In the genomic region with DNA sequence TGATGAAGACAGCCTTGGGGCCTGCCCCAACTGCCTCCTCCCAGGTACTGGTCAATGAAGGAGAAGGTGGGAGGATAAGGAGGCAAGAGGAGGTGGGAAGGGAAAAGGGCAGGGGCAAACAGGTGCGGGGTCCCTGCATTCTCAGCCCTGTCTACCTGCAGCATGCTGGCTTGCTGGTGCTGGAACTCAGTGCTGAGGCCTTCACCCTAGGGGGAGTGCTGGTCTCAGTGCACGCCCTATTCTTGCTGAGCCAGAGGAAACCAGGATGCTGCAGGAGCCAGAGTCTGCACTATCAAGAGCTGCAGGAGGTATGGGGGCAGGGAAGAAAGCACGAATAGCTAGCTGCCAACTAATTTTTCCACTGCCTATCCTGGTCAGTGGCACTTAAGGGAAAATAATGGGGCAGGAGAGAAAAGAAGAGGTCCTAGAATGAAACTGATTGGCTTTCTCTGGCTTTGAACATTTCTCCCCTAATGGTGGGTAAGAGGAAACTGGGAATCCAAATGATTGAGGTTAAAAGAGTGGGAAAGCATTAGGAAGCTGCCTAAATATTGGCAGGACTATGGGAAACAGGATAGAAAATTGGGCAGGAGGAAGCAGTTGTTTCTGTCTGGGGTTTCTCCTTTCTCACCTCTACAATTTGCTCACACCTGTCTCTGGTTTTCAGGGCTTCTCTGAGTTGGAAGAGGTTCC, we compare ENCODE assay signal across 8 cellular contexts. TPM values are rescaled to one million over a fixed set of nuclear protein-coding genes. Genes with fewer than 3 reads are reported as not detected.
DNase-seq lines count a peak whose midpoint lies in the region; ATAC-seq and TF ChIP-seq lines count a peak whose summit lies in the region.

No MANE protein-coding gene starts in this region.

- H3K4me2 ChIP-seq in MM.1S (ENCODE audit: low read depth, low read length), result peak overlapping the region; percentile 89

- H3K79me2 ChIP-seq in MM.1S (ENCODE audit: low read length), result no peaks in the 10 kb centered on the region

- H3K4me1 ChIP-seq in MM.1S (ENCODE audit: low read length) (peaks cover 30% of the 10 kb centered on the region), neuron (ENCODE audit: insufficient read depth, low read length) (peaks cover 40% of the 10 kb centered on the region)

- no peak for ATAC-seq in HG02610 (IDR thresholded peaks at IDR 0.05; ENCODE audit: unreplicated experiment)
- no peak for ATAC-seq in GM19324 (IDR thresholded peaks at IDR 0.05; ENCODE audit: low FRiP score, unreplicated experiment)

- no peaks in the 10 kb centered on the region for H4K20me1 ChIP-seq in MM.1S (ENCODE audit: insufficient read depth, low read length)

- H3K4me3 ChIP-seq in GM06990 (replicated peaks; ENCODE audit: low read depth, low read length) (peak overlapping the region; percentile 93), MM.1S (ENCODE audit: low read length) (peak overlapping the region; percentile 76), dorsolateral prefrontal cortex (peak overlapping the region in 56 of 59 donors; percentile 57 to 93 (median 79)), neuron (ENCODE audit: low read length) (peak overlapping the region; percentile 76)

- DNase-seq in GM06990 (ENCODE audit: extremely low read depth, insufficient read length), result no peak
- DNase-seq in MM.1S, result no peak
- DNase-seq in dorsolateral prefrontal cortex, result no peak
- no peak for DNase-seq in GM19238 (ENCODE audit: insufficient read length, low spot score)
- no peak for DNase-seq in activated CD8-positive, alpha-beta memory T cell treated with anti-CD3 and anti-CD28 coated beads, Interleukin-2, amount 50 U/mL, for 48 hours

- peaks cover 9% of the 10 kb centered on the region for H3F3A ChIP-seq in MM.1S (ENCODE audit: insufficient read depth, low read length)

- TF ChIP-seq CTCF in GM06990 (IDR thresholded peaks at IDR 0.05; ENCODE audit: insufficient read depth, low read length, poor library complexity, severe bottlenecking), result no peak
- TF ChIP-seq CTCF in MM.1S (IDR thresholded peaks at IDR 0.05; ENCODE audit: low read length), result no peak
- no peak for TF ChIP-seq CTCF in dorsolateral prefrontal cortex (IDR thresholded peaks at IDR 0.05 in 54 of 56, conservative IDR thresholded peaks at IDR 0.05 in 2 of 56; ENCODE audit: low read depth in 1 of 56, partially characterized antibody in 56 of 56)

- H3K36me3 ChIP-seq in GM06990 (ENCODE audit: control insufficient read depth, insufficient read depth, low read length), result no peaks in the 10 kb centered on the region
- H3K36me3 ChIP-seq in MM.1S (replicated peaks; ENCODE audit: insufficient read depth, low read length), result no peaks in the 10 kb centered on the region
- no peaks in the 10 kb centered on the region for H3K36me3 ChIP-seq in neuron (ENCODE audit: insufficient read depth, low read length)

- H3K27ac ChIP-seq in MM.1S (ENCODE audit: low read length) (no peak overlapping the region), dorsolateral prefrontal cortex (peak overlapping the region in 43 of 59 donors; percentile 95 to 100 (median 99))

- H3K27me3 ChIP-seq in GM06990 (replicated peaks; ENCODE audit: control insufficient read depth, insufficient read depth, low read length) (no peaks in the 10 kb centered on the region), MM.1S (replicated peaks; ENCODE audit: insufficient read depth, low read length) (no peaks in the 10 kb centered on the region), dorsolateral prefrontal cortex (no peaks in the 10 kb centered on the region), neuron (ENCODE audit: insufficient read depth, low read length) (no peaks in the 10 kb centered on the region)

- H3K9me3 ChIP-seq in MM.1S (replicated peaks; ENCODE audit: insufficient read depth, low read length) (no peaks in the 10 kb centered on the region), neuron (ENCODE audit: low read length) (no peaks in the 10 kb centered on the region)

- peak overlapping the region; percentile 97; the same call in 1 of the 2 replicates for H3K9ac ChIP-seq in MM.1S (ENCODE audit: low read length)

- intact Hi-C loops in dorsolateral prefrontal cortex (cut with DNase I), result loop anchor here (2.0 to 10.0 kb wide), 3 partner anchors 32 to 405 kb away; partner anchors contain the start of gene ARHGEF40 (in 1 of the 2)

- no peaks in the 10 kb centered on the region for H3K9me2 ChIP-seq in MM.1S (replicated peaks; ENCODE audit: insufficient read depth, low read length)

- H2AFZ ChIP-seq in MM.1S (ENCODE audit: low read length) (peak overlapping the region; percentile 61; the same call in 1 of the 2 replicates), neuron (ENCODE audit: low read depth, low read length) (no peak overlapping the region)

RNA-seq across cellular contexts. Expression of gene TMEM253, which starts 1.8 kb away (rescaled TPM):
- total RNA-seq in dorsolateral prefrontal cortex, result 1 to 10 TPM in 14 of 120 experiments, under 1 TPM in 40, not detected in 66; 0.30 to 5.4 (median 0.64) TPM

RNA-seq across cellular contexts. Expression of gene ZNF219, which starts 4.2 kb away (rescaled TPM):
- total RNA-seq in dorsolateral prefrontal cortex, result 10 to 100 TPM; 12.5 to 59.8 (median 25.2) TPM

RNA-seq across cellular contexts. Expression of gene ARHGEF40, which starts 32.5 kb away (rescaled TPM):
- total RNA-seq in dorsolateral prefrontal cortex, result 10 to 100 TPM; 14.5 to 65.9 (median 29.4) TPM

RNA-seq across cellular contexts. Expression of gene RNASE8, which starts 45.0 kb away (rescaled TPM):
- not detected for total RNA-seq in dorsolateral prefrontal cortex

RNA-seq across cellular contexts. Expression of gene OR5AU1, which starts 53.2 kb away (rescaled TPM):
- total RNA-seq in dorsolateral prefrontal cortex, result not detected
